26 cellular contexts compared by ENCODE assay signal in genomic region chr16:30348929-30349328, GRCh38. TPM values are rescaled to one million over a fixed set of nuclear protein-coding genes. Genes with fewer than 3 reads are reported as not detected.
DNase-seq lines count a peak whose midpoint lies in the region; ATAC-seq and TF ChIP-seq lines count a peak whose summit lies in the region.
"Had no signal": no experiment of that assay in that cellular context is flagged by ENCODE, and none has a peak within 500 bp of the region (broad histone marks: within the 10 kb centered on the region; RNA-seq: fewer than 3 reads in every experiment).

No MANE protein-coding gene starts in this region.

- H3K27me3 Mint-ChIP-seq in stimulated activated naive CD8-positive, alpha-beta T cell treated with anti-CD3 and anti-CD28 coated beads, Interleukin-15, amount 100 ng/mL, for 72 hours = no peaks in the 10 kb centered on the region
- H3K27me3 Mint-ChIP-seq in activated B cell treated with CpG ODN at 0.5 μM for 24 hours (no peaks in the 10 kb centered on the region), naive B cell (no peaks in the 10 kb centered on the region)

- no peak for DNase-seq in stimulated activated naive CD8-positive, alpha-beta T cell treated with anti-CD3 and anti-CD28 coated beads, Interleukin-15, amount 100 ng/mL, for 72 hours
- DNase-seq in stimulated activated naive CD8-positive, alpha-beta T cell treated with anti-CD3 and anti-CD28 coated beads, Interleukin-15, Interleukin-2, amounts not matched to agents 100 U/mL and 50 U/mL, for 24 hours = no peak
- DNase-seq in activated B cell treated with CpG ODN at 0.5 μM for 24 hours = no peak
- no peak for DNase-seq in naive B cell
- no peak for DNase-seq in NCI-H1694 (lab: John Stamatoyannopoulos, UW)
- DNase-seq in DMS114 treated with DMSO at 0.1 percent for 48 hours (lab: John Stamatoyannopoulos, UW; ENCODE audit: unreplicated experiment) = no peak
- no peak for DNase-seq in NCI-H774 (lab: John Stamatoyannopoulos, UW)
- DNase-seq: effector CD8-positive, alpha-beta T cell; EL; hippocampal formation; left lung; NCI-H1105 treated with DMSO at 0.1 percent for 48 hours; NCI-H2029 treated with DMSO at 0.1 percent for 48 hours; NCI-H345; NCI-H82; testis had no signal

- peaks cover 51% of the 10 kb centered on the region for H3K4me1 Mint-ChIP-seq in stimulated activated naive CD8-positive, alpha-beta T cell treated with anti-CD3 and anti-CD28 coated beads, Interleukin-15, amount 100 ng/mL, for 72 hours
- H3K4me1 Mint-ChIP-seq in activated B cell treated with CpG ODN at 0.5 μM for 24 hours (peaks cover 40% of the 10 kb centered on the region), naive B cell (peaks cover 35 to 49% (median 38%) of the 10 kb centered on the region in 3 donors)

- CTCF ChIA-PET in activated B cell treated with CpG ODN at 0.5 μM for 24 hours (lab: Charles Lee) = no interaction called here

- POLR2A ChIA-PET in activated B cell treated with CpG ODN at 0.5 μM for 24 hours (lab: Charles Lee) = interaction anchor here (0.7 to 1.1 kb wide), 4 partner anchors 34 to 206 kb away, joined by 3 to 15 read pairs (median 4); partner anchors contain the start of gene SEPTIN1

- H3K4me3 Mint-ChIP-seq in stimulated activated naive CD8-positive, alpha-beta T cell treated with anti-CD3 and anti-CD28 coated beads, Interleukin-15, amount 100 ng/mL, for 72 hours = no peak overlapping the region
- no peak overlapping the region for H3K4me3 Mint-ChIP-seq in activated B cell treated with CpG ODN at 0.5 μM for 24 hours
- H3K4me3 Mint-ChIP-seq in naive B cell = peak overlapping the region in 6 of 8 donors; percentile 16 to 81 (median 30)
- H3K4me3 Mint-ChIP-seq: CD14-positive monocyte, mesothelial cell of epicardium had no signal

- no peaks in the 10 kb centered on the region for H3K9me3 Mint-ChIP-seq in stimulated activated naive CD8-positive, alpha-beta T cell treated with anti-CD3 and anti-CD28 coated beads, Interleukin-15, amount 100 ng/mL, for 72 hours
- no peaks in the 10 kb centered on the region for H3K9me3 Mint-ChIP-seq in activated B cell treated with CpG ODN at 0.5 μM for 24 hours
- H3K9me3 Mint-ChIP-seq in naive B cell = no peaks in the 10 kb centered on the region
- H3K9me3 Mint-ChIP-seq: CD14-positive monocyte, mesothelial cell of epicardium, nephron had no signal

- H3K27ac Mint-ChIP-seq in stimulated activated naive CD8-positive, alpha-beta T cell treated with anti-CD3 and anti-CD28 coated beads, Interleukin-15, amount 100 ng/mL, for 72 hours = peak overlapping the region; percentile 33 to 60
- H3K27ac Mint-ChIP-seq in activated B cell treated with CpG ODN at 0.5 μM for 24 hours = peak overlapping the region; percentile 79
- peak overlapping the region in 4 of 6 donors; percentile 42 to 92 (median 81) for H3K27ac Mint-ChIP-seq in naive B cell

- H3K36me3 Mint-ChIP-seq in activated B cell treated with CpG ODN at 0.5 μM for 24 hours (ENCODE audit: low read depth) (peaks cover 44% of the 10 kb centered on the region), naive B cell (no peaks in the 10 kb centered on the region)

- no peak for TF ChIP-seq CTCF in activated B cell treated with CpG ODN at 0.5 μM for 24 hours (IDR thresholded peaks at IDR 0.05)

- intact Hi-C loops in activated B cell treated with CpG ODN at 0.5 μM for 24 hours (cut with micrococcal nuclease) = no loop called here

- no peak for ATAC-seq in stimulated activated naive CD8-positive, alpha-beta T cell treated with anti-CD3 and anti-CD28 coated beads, Interleukin-15, amount 100 ng/mL, for 72 hours
- ATAC-seq in stimulated activated naive CD8-positive, alpha-beta T cell treated with anti-CD3 and anti-CD28 coated beads, Interleukin-15, Interleukin-2, amounts not matched to agents 100 U/mL and 50 U/mL, for 24 hours = no peak
- ATAC-seq in activated B cell treated with CpG ODN at 0.5 μM for 24 hours (ENCODE audit: low read depth) (no peak), naive B cell (ENCODE audit: low read depth in 2 of 2) (no peak), HG03039 (IDR thresholded peaks at IDR 0.05; ENCODE audit: unreplicated experiment) (no peak)
- ATAC-seq: activated CD4-positive, CD25-positive, alpha-beta regulatory T cell treated with anti-CD3 and anti-CD28 coated beads, Interleukin-2, amount 50 U/mL, for 24 hours; left lung; pancreas had no signal

RNA-seq across cellular contexts. Expression of gene CD2BP2, which starts 6.2 kb away (rescaled TPM):
- total RNA-seq in activated B cell treated with CpG ODN at 0.5 μM for 24 hours = 87.8 and 88.0 TPM in 2 replicates
- polyA plus RNA-seq in naive B cell (ENCODE audit: low read depth in 6 of 6) = 10 to 100 TPM; 24.2 to 36.1 (median 29.7) TPM

RNA-seq across cellular contexts. Expression of gene TBC1D10B, which starts 21.4 kb away (rescaled TPM):
- total RNA-seq in activated B cell treated with CpG ODN at 0.5 μM for 24 hours = 46.3 and 50.2 TPM in 2 replicates
- polyA plus RNA-seq in naive B cell (ENCODE audit: low read depth in 6 of 6) = 10 to 100 TPM in 3 of 6 donors, 1 to 10 TPM in 3; 6.2 to 16.9 (median 9.7) TPM

RNA-seq across cellular contexts. Expression of gene MYL11, which starts 25.7 kb away (rescaled TPM):
- total RNA-seq in activated B cell treated with CpG ODN at 0.5 μM for 24 hours = not detected in 2 replicates
- not detected for polyA plus RNA-seq in naive B cell (ENCODE audit: low read depth in 6 of 6)
- total RNA-seq: esophagus muscularis mucosa, frontal cortex, smooth muscle cell had no signal
- polyA plus RNA-seq: AG04450 had no signal

RNA-seq across cellular contexts. Expression of gene SEPTIN1, which starts 33.4 kb away (rescaled TPM):
- 192 and 199 TPM in 2 replicates for total RNA-seq in activated B cell treated with CpG ODN at 0.5 μM for 24 hours
- 100 to 1,000 TPM; 102 to 145 (median 112) TPM for polyA plus RNA-seq in naive B cell (ENCODE audit: low read depth in 6 of 6)
- total RNA-seq: frontal cortex had no signal
- polyA plus RNA-seq: AG04450 had no signal

RNA-seq across cellular contexts. Expression of gene ZNF48, which starts 46.3 kb away (rescaled TPM):
- 11.7 and 13.0 TPM in 2 replicates for total RNA-seq in activated B cell treated with CpG ODN at 0.5 μM for 24 hours
- 1 to 10 TPM; 3.4 to 9.9 (median 7.0) TPM for polyA plus RNA-seq in naive B cell (ENCODE audit: low read depth in 6 of 6)

Comparison
In these comparisons a context has a peak if more than half of its experiments do, and no peak if none do; other contexts are left out.
1. H3K4me3 Mint-ChIP-seq: peak in naive B cell (6 of 8); none in stimulated activated naive CD8-positive, alpha-beta T cell treated with anti-CD3 and anti-CD28 coated beads, Interleukin-15, amount 100 ng/mL, for 72 hours (0 of 2) and activated B cell treated with CpG ODN at 0.5 μM for 24 hours (single experiment).
2. Peak in every context shown above with its lines, with median percentiles within 50 percentile points of each other: H3K27ac Mint-ChIP-seq.